Comparison of ENCODE assay signal across 27 cellular contexts in the genomic region with DNA sequence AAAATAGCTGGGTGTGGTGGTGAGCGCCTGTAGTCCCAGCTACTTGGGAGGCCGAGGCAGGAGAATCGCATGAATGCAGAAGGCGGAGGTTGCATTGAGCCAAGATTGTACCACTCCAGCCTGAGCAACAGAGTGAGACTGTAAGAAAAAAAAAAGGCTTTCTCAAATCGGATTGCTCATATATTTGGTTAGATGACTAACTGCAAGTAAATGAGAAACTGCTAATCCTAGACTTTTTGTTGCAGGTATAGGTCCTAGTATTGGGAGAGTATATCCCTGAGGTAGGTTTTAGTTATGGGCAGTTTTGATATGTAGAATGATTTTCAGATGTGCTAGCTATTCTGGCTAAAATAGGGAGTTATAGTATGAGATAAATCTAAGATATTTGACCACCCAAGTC.
"Had no signal": no experiment of that assay in that cellular context is flagged by ENCODE, and none has a peak within 500 bp of the region (broad histone marks: within the 10 kb centered on the region; RNA-seq: fewer than 3 reads in every experiment).

No MANE protein-coding gene starts in this region.

- FAIRE-seq: urothelium cell line had no signal

- H3K4me1 ChIP-seq: stomach, suprapubic skin, testis, thyroid gland, tibial artery, tibial nerve, transverse colon, upper lobe of left lung, upper lobe of right lung, uterus, vagina had no signal

- H3K4me3 ChIP-seq: stomach, suprapubic skin, testis, thoracic aorta, thyroid gland, tibial artery, tibial nerve, transverse colon, upper lobe of left lung, upper lobe of right lung, uterus, vagina had no signal

- DNase-seq: stimulated activated CD4-positive, alpha-beta T cell treated with anti-CD3 and anti-CD28 coated beads, Interleukin-2, amount 100 ng/mL, for 48 hours; stimulated activated CD4-positive, alpha-beta T cell treated with anti-CD3 and anti-CD28 coated beads, Interleukin-4, amount 100 ng/mL, for 1 hour; stimulated activated CD4-positive, alpha-beta T cell treated with anti-CD3 and anti-CD28 coated beads, Interleukin-4, amount 100 ng/mL, for 24 hours; stimulated activated CD4-positive, alpha-beta T cell treated with anti-CD3 and anti-CD28 coated beads, Interleukin-4, amount 100 ng/mL, for 4 hours; stimulated activated CD8-positive, alpha-beta memory T cell treated with anti-CD3 and anti-CD28 coated beads, Interleukin-4, amount 100 ng/mL, for 48 hours; stimulated activated naive B cell treated with anti-CD40 and anti-IgM and Interleukin-4, amounts not matched to agents 10 μg/mL and 1 μg/mL and 100 μg/mL, for 72 hours; stimulated activated naive CD4-positive, alpha-beta T cell; stimulated activated naive CD4-positive, alpha-beta T cell treated with Interleukin-2 at 50 U/mL for 16 hours; stimulated activated naive CD8-positive, alpha-beta T cell treated with anti-CD3 and anti-CD28 coated beads, Interleukin-15, amount 100 ng/mL, for 72 hours; stimulated activated naive CD8-positive, alpha-beta T cell treated with anti-CD3 and anti-CD28 coated beads, Interleukin-15, Interleukin-2, amounts not matched to agents 100 U/mL and 50 U/mL, for 24 hours; stomach; substantia nigra; testis; thyroid gland; tibial artery; transverse colon; trophoblast cell; upper lobe of left lung; upper lobe of right lung; uterus had no signal

- H3K27ac ChIP-seq: stomach, suprapubic skin, testis, thoracic aorta, thyroid gland, tibial artery, tibial nerve, transverse colon, upper lobe of left lung, upper lobe of right lung, uterus, vagina had no signal

- H3K9me3 ChIP-seq: stomach, suprapubic skin, testis, thoracic aorta, thyroid gland, tibial artery, tibial nerve, transverse colon, upper lobe of left lung, upper lobe of right lung, uterus, vagina had no signal

- H3K36me3 ChIP-seq: stomach, suprapubic skin, thoracic aorta, thyroid gland, tibial artery, tibial nerve, transverse colon, upper lobe of left lung, upper lobe of right lung, uterus, vagina had no signal

- H3K27me3 ChIP-seq: stomach, suprapubic skin, testis, thyroid gland, tibial artery, tibial nerve, transverse colon, upper lobe of left lung, upper lobe of right lung, uterus, vagina had no signal

- ATAC-seq: stimulated activated effector memory CD8-positive, alpha-beta T cell treated with anti-CD3 and anti-CD28 coated beads, Interleukin-12 subunit alpha, Interleukin-12 subunit beta, amount 100 ng/mL, for 72 hours; stimulated activated memory B cell treated with anti-CD40 and anti-IgM and Interleukin-4, amounts not matched to agents 10 μg/mL and 1 μg/mL and 100 μg/mL, for 72 hours; stimulated activated naive B cell treated with anti-CD40 and anti-IgM and Interleukin-4, amounts not matched to agents 10 μg/mL and 1 μg/mL and 100 μg/mL, for 72 hours; stimulated activated naive CD8-positive, alpha-beta T cell treated with anti-CD3 and anti-CD28 coated beads, Interleukin-15, amount 100 ng/mL, for 72 hours; stimulated activated naive CD8-positive, alpha-beta T cell treated with anti-CD3 and anti-CD28 coated beads, Interleukin-15, Interleukin-2, amounts not matched to agents 100 U/mL and 50 U/mL, for 24 hours; upper lobe of right lung had no signal
